In genomic region chr11:125062931-125063428, GRCh38 we compare ENCODE assay signal across 9 cellular contexts. TPM values are rescaled to one million over a fixed set of nuclear protein-coding genes. Genes with fewer than 3 reads are reported as not detected.
DNase-seq lines count a peak whose midpoint lies in the region; ATAC-seq and TF ChIP-seq lines count a peak whose summit lies in the region.
"Had no signal": no experiment of that assay in that cellular context is flagged by ENCODE, and none has a peak within 500 bp of the region (broad histone marks: within the 10 kb centered on the region; RNA-seq: fewer than 3 reads in every experiment).

TSS of gene SLC37A2 (plus strand) at chr11:125063305. CDS start at chr11:125063368, 63 bp downstream.

- peak within 1 kb of the TSS; percentile 69 for H3K4me3 ChIP-seq in NB4 (ENCODE audit: low read depth, low read length)
- H3K4me3 ChIP-seq in fibroblast of pulmonary artery (replicated peaks; ENCODE audit: low read depth, low read length) = peak within 1 kb of the TSS; percentile 70

- TF ChIP-seq CTCF in NB4 (IDR thresholded peaks at IDR 0.05; ENCODE audit: low read depth, low read length) (no peak), fibroblast of pulmonary artery (IDR thresholded peaks at IDR 0.05; ENCODE audit: low read length, missing control alignments) (no peak)

- H3K27ac Mint-ChIP-seq in naive thymus-derived CD8-positive, alpha-beta T cell = peak within 1 kb of the TSS in 8 of 10 donors; percentile 23 to 83 (median 38)

- POLR2A ChIA-PET in naive thymus-derived CD8-positive, alpha-beta T cell (lab: Charles Lee) = interaction anchor here (1.2 kb wide), 1 partner anchor 49 kb away, joined by 4 read pairs; the partner anchor contains the start of gene TMEM218

- TF ChIP-seq POLR2A in NB4 (IDR thresholded peaks at IDR 0.05; ENCODE audit: extremely low read depth, insufficient read length) = no peak

- no peaks in the 10 kb centered on the region for H3K9me3 Mint-ChIP-seq in naive thymus-derived CD8-positive, alpha-beta T cell

- peaks cover 0 to 22% (median 6%) of the 10 kb centered on the region in 4 donors for H3K4me1 Mint-ChIP-seq in naive thymus-derived CD8-positive, alpha-beta T cell

- H3K36me3 Mint-ChIP-seq in naive thymus-derived CD8-positive, alpha-beta T cell = no peaks in the 10 kb centered on the region

- DNase-seq in NCI-H345 (lab: John Stamatoyannopoulos, UW) = peak; percentile 12
- DNase-seq in NCI-H345 treated with DMSO at 0.1 percent for 48 hours (lab: John Stamatoyannopoulos, UW; ENCODE audit: unreplicated experiment) = no peak
- DNase-seq in NB4 (ENCODE audit: low read depth) = peak; percentile 87
- peak; percentile 15 for DNase-seq in activated T-cell treated with anti-CD3 and anti-CD28 coated beads for 1 hour (ENCODE audit: low read depth)
- peak; percentile 50 for DNase-seq in fibroblast of pulmonary artery (ENCODE audit: low read depth)
- peak in 7 of 10 donors; percentile 2 to 60 (median 17) for DNase-seq in naive thymus-derived CD8-positive, alpha-beta T cell
- DNase-seq in superior temporal gyrus (ENCODE audit: extremely low spot score) = peak; percentile 26
- DNase-seq: DND-41 had no signal

- H3K27me3 Mint-ChIP-seq in naive thymus-derived CD8-positive, alpha-beta T cell = peaks cover 17 to 54% (median 34%) of the 10 kb centered on the region in 5 donors

- peak within 1 kb of the TSS; percentile 81 to 91 (median 88) for H3K4me3 Mint-ChIP-seq in naive thymus-derived CD8-positive, alpha-beta T cell

- ATAC-seq in HG02571 (IDR thresholded peaks at IDR 0.05; ENCODE audit: unreplicated experiment) = peak; percentile 86
- peak; percentile 79 to 81 for ATAC-seq in naive thymus-derived CD8-positive, alpha-beta T cell

RNA-seq across cellular contexts. Expression of gene SLC37A2, which starts in this region (rescaled TPM):
- 1 to 10 TPM; 1.2 to 2.4 TPM for total RNA-seq in naive thymus-derived CD8-positive, alpha-beta T cell
- under 1 TPM in 2 of 3 donors, not detected in 1; 0.04 to 0.13 TPM for polyA plus RNA-seq in naive thymus-derived CD8-positive, alpha-beta T cell
